19 cellular contexts compared by ENCODE assay signal in genomic region chr2:62462211-62462610, GRCh38. TPM values are rescaled to one million over a fixed set of nuclear protein-coding genes. Genes with fewer than 3 reads are reported as not detected.
"Had no signal": no experiment of that assay in that cellular context is flagged by ENCODE, and none has a peak within 500 bp of the region (broad histone marks: within the 10 kb centered on the region; RNA-seq: fewer than 3 reads in every experiment).

No MANE protein-coding gene starts in this region.

- H3K36me3 Mint-ChIP-seq: activated naive CD8-positive, alpha-beta T cell treated with anti-CD3 and anti-CD28 coated beads for 36 hours; naive B cell; stimulated activated naive B cell treated with anti-CD40 and anti-IgM and Interleukin-4, amounts not matched to agents 10 μg/mL and 1 μg/mL and 100 μg/mL, for 72 hours; type B pancreatic cell had no signal

- DNase-seq: activated CD4-positive, alpha-beta T cell treated with anti-CD3 and anti-CD28 coated beads, Interleukin-2, amount 10 ng/mL, durations not matched to agents 7 days and 5 days; activated CD4-positive, CD25-positive, alpha-beta regulatory T cell; activated CD8-positive, alpha-beta memory T cell treated with anti-CD3 and anti-CD28 coated beads, Interleukin-2, amount 50 U/mL, for 48 hours; activated gamma-delta T cell treated with Interleukin-2 at 50 U/mL for 16 hours; activated naive CD8-positive, alpha-beta T cell treated with anti-CD3 and anti-CD28 coated beads for 36 hours; activated T-cell treated with anti-CD3 and anti-CD28 coated beads, Interleukin-2, amount 50 U/mL, for 72 hours; dermis blood vessel endothelial cell; effector memory CD8-positive, alpha-beta T cell; heart right ventricle; left colon; naive B cell; stimulated activated CD4-positive, alpha-beta T cell treated with anti-CD3 and anti-CD28 coated beads, Interleukin-15, amount 100 ng/mL, for 24 hours; stimulated activated CD4-positive, alpha-beta T cell treated with anti-CD3 and anti-CD28 coated beads, Interleukin-4, amount 100 ng/mL, for 1 hour; stimulated activated naive B cell treated with anti-CD40 and anti-IgM and Interleukin-4, amounts not matched to agents 10 μg/mL and 1 μg/mL and 100 μg/mL, for 72 hours had no signal

- H3K4me3 ChIP-seq: breast epithelium, gastrocnemius medialis, heart right ventricle, right atrium auricular region, skin epidermis had no signal

- H3K36me3 ChIP-seq: breast epithelium, gastrocnemius medialis, heart right ventricle, right atrium auricular region had no signal

- ATAC-seq: activated T-cell treated with anti-CD3 and anti-CD28 coated beads, Interleukin-2, amount 50 U/mL, for 72 hours; effector memory CD8-positive, alpha-beta T cell; left colon; stimulated activated naive B cell treated with anti-CD40 and anti-IgM and Interleukin-4, amounts not matched to agents 10 μg/mL and 1 μg/mL and 100 μg/mL, for 72 hours had no signal

- H3K4me3 Mint-ChIP-seq: activated CD4-positive, alpha-beta T cell treated with anti-CD3 and anti-CD28 coated beads, Interleukin-2, amount 10 ng/mL, durations not matched to agents 7 days and 5 days; activated naive CD8-positive, alpha-beta T cell treated with anti-CD3 and anti-CD28 coated beads for 36 hours; activated T-cell treated with anti-CD3 and anti-CD28 coated beads, Interleukin-2, amount 50 U/mL, for 72 hours; effector memory CD8-positive, alpha-beta T cell; naive B cell; stimulated activated naive B cell treated with anti-CD40 and anti-IgM and Interleukin-4, amounts not matched to agents 10 μg/mL and 1 μg/mL and 100 μg/mL, for 72 hours; type B pancreatic cell had no signal

- H3K9me3 Mint-ChIP-seq: activated CD4-positive, alpha-beta T cell treated with anti-CD3 and anti-CD28 coated beads, Interleukin-2, amount 10 ng/mL, durations not matched to agents 7 days and 5 days; activated naive CD8-positive, alpha-beta T cell treated with anti-CD3 and anti-CD28 coated beads for 36 hours; activated T-cell treated with anti-CD3 and anti-CD28 coated beads, Interleukin-2, amount 50 U/mL, for 72 hours; effector memory CD8-positive, alpha-beta T cell; naive B cell; stimulated activated naive B cell treated with anti-CD40 and anti-IgM and Interleukin-4, amounts not matched to agents 10 μg/mL and 1 μg/mL and 100 μg/mL, for 72 hours; type B pancreatic cell had no signal

- H3K4me1 ChIP-seq: breast epithelium had no signal

- H3K4me1 Mint-ChIP-seq: activated CD4-positive, alpha-beta T cell treated with anti-CD3 and anti-CD28 coated beads, Interleukin-2, amount 10 ng/mL, durations not matched to agents 7 days and 5 days; naive B cell had no signal

- H3K27me3 ChIP-seq: breast epithelium, gastrocnemius medialis, heart right ventricle, right atrium auricular region had no signal

- H3K9me3 ChIP-seq: breast epithelium, gastrocnemius medialis, heart right ventricle, right atrium auricular region had no signal

- H3K27me3 Mint-ChIP-seq: effector memory CD8-positive, alpha-beta T cell; type B pancreatic cell had no signal

- H3K27ac Mint-ChIP-seq: activated CD4-positive, alpha-beta T cell treated with anti-CD3 and anti-CD28 coated beads, Interleukin-2, amount 10 ng/mL, durations not matched to agents 7 days and 5 days; activated naive CD8-positive, alpha-beta T cell treated with anti-CD3 and anti-CD28 coated beads for 36 hours; activated T-cell treated with anti-CD3 and anti-CD28 coated beads, Interleukin-2, amount 50 U/mL, for 72 hours; effector memory CD8-positive, alpha-beta T cell; type B pancreatic cell had no signal

- H3K27ac ChIP-seq: breast epithelium, gastrocnemius medialis, heart right ventricle, right atrium auricular region, skin epidermis had no signal

RNA-seq across cellular contexts. Expression of gene TMEM17, which starts 43.8 kb away (rescaled TPM):
- total RNA-seq: activated CD4-positive, alpha-beta T cell treated with anti-CD3 and anti-CD28 coated beads, Interleukin-2, amount 10 ng/mL, durations not matched to agents 7 days and 5 days had no signal
